ENCODE assay signal across 22 cellular contexts in genomic region chr1:158118713-158119402, GRCh38.
DNase-seq lines count a peak whose midpoint lies in the region; FAIRE-seq and TF ChIP-seq lines count a peak whose summit lies in the region.
"Had no signal": no experiment of that assay in that cellular context is flagged by ENCODE, and none has a peak within 500 bp of the region (broad histone marks: within the 10 kb centered on the region; RNA-seq: fewer than 3 reads in every experiment).

No MANE protein-coding gene starts in this region.

- H3K9me2 ChIP-seq in GM23248 (ENCODE audit: insufficient read depth), result no peaks in the 10 kb centered on the region

- no peaks in the 10 kb centered on the region for H4K20me1 ChIP-seq in GM23248 (ENCODE audit: insufficient read depth)

- H3K9me3 ChIP-seq in GM23248 (ENCODE audit: low read depth) (no peaks in the 10 kb centered on the region), NT2/D1 (ENCODE audit: insufficient read depth, low read length) (no peaks in the 10 kb centered on the region)
- H3K9me3 ChIP-seq: psoas muscle had no signal

- in situ Hi-C loops in GM23248 (cut with MboI), result no loop called here

- no peak overlapping the region for H3K9ac ChIP-seq in GM23248
- peak overlapping the region; percentile 17 for H3K9ac ChIP-seq in NT2/D1 (ENCODE audit: insufficient read length, low read depth)
- no peak overlapping the region for H3K9ac ChIP-seq in rectal smooth muscle tissue (ENCODE audit: low read length)

- H3K27ac ChIP-seq in GM23248 (no peak overlapping the region), rectal smooth muscle tissue (ENCODE audit: low read depth, low read length) (peak overlapping the region; percentile 44)
- H3K27ac ChIP-seq: psoas muscle, RWPE1, skin epidermis had no signal

- WGBS in GM23248 (ENCODE audit: low coverage in 1 of 2, low lambda C conversion rate in 2 of 2, missing lambda C conversion rate in 2 of 2), 2 experiments, result 27 to 46% methylated on average over 7 to 8 of the region's 8 CpGs

- no peak overlapping the region for H3K4me2 ChIP-seq in GM23248 (ENCODE audit: unreplicated experiment)

- H3K27me3 ChIP-seq in GM23248 (replicated peaks; ENCODE audit: insufficient read depth) (no peaks in the 10 kb centered on the region), NT2/D1 (ENCODE audit: insufficient read depth, insufficient read length) (peaks cover 22% of the 10 kb centered on the region), rectal smooth muscle tissue (ENCODE audit: control insufficient read depth, insufficient read depth, low read length) (peaks cover 4% of the 10 kb centered on the region)

- no peaks in the 10 kb centered on the region for H3K36me3 ChIP-seq in GM23248 (ENCODE audit: low read depth)
- H3K36me3 ChIP-seq in NT2/D1 (ENCODE audit: insufficient read depth, insufficient read length, low read length), result no peaks in the 10 kb centered on the region
- H3K36me3 ChIP-seq in rectal smooth muscle tissue (ENCODE audit: control insufficient read depth, insufficient read depth, low read length), result no peaks in the 10 kb centered on the region

- no peaks in the 10 kb centered on the region for H3F3A ChIP-seq in GM23248 (ENCODE audit: insufficient read depth)

- no peak for TF ChIP-seq CTCF in fibroblast of mammary gland (conservative IDR thresholded peaks at IDR 0.05; ENCODE audit: control insufficient read depth, insufficient read depth, low read depth, low read length)

- no peak overlapping the region for H2AFZ ChIP-seq in GM23248

- H3K4me3 ChIP-seq in GM23248 (no peak overlapping the region), NT2/D1 (ENCODE audit: insufficient read length, low read depth) (no peak overlapping the region), fibroblast of mammary gland (ENCODE audit: control insufficient read depth, low read depth, low read length) (no peak overlapping the region), rectal smooth muscle tissue (ENCODE audit: low read length) (no peak overlapping the region)
- H3K4me3 ChIP-seq: psoas muscle had no signal

- H3K79me2 ChIP-seq in GM23248 (ENCODE audit: insufficient read depth), result no peaks in the 10 kb centered on the region

- FAIRE-seq in GM12891 (lab: Jason Lieb, UNC), result no peak
- FAIRE-seq: endothelial cell of umbilical vein, GM12892 had no signal

- H3K4me1 ChIP-seq in GM23248 (ENCODE audit: insufficient read depth) (no peaks in the 10 kb centered on the region), NT2/D1 (ENCODE audit: insufficient read depth, insufficient read length) (peaks cover 21% of the 10 kb centered on the region), rectal smooth muscle tissue (ENCODE audit: control insufficient read depth, insufficient read depth, low read length) (no peaks in the 10 kb centered on the region)
- H3K4me1 ChIP-seq: psoas muscle had no signal

- peak; percentile 51 for DNase-seq in GM23248
- DNase-seq in NT2/D1 (ENCODE audit: low read depth, low spot score), result no peak
- DNase-seq in fibroblast of mammary gland (ENCODE audit: low read depth), result peak; percentile 37
- no peak for DNase-seq in GM12891 (ENCODE audit: insufficient read length, low spot score)
- DNase-seq in COLO829 (ENCODE audit: low spot score), result no peak
- no peak for DNase-seq in MV-4-11 (lab: John Stamatoyannopoulos, UW)
- DNase-seq: activated CD4-positive, alpha-beta memory T cell treated with anti-CD3 and anti-CD28 coated beads, Interleukin-2, amount 10 ng/mL, durations not matched to agents 7 days and 5 days; activated naive CD4-positive, alpha-beta T cell treated with anti-CD3 and anti-CD28 coated beads for 36 hours; amniotic stem cell; CD8-positive, alpha-beta memory T cell; dermis blood vessel endothelial cell; NCI-H1105 treated with DMSO at 0.1 percent for 48 hours; NCI-H2081 treated with DMSO at 0.1 percent for 48 hours; NCI-H446 treated with DMSO at 0.1 percent for 48 hours; psoas muscle; stimulated activated CD4-positive, alpha-beta T cell treated with anti-CD3 and anti-CD28 coated beads, Interleukin-1b, Interleukin-23, amount 100 ng/mL, for 48 hours; T-helper 9 cell had no signal

- TF ChIP-seq POLR2A in GM12891 (IDR thresholded peaks at IDR 0.05; ENCODE audit: low read depth, low read length), result no peak

TF ChIP-seq in GM12891, 5 proteins besides CTCF, POLR2A, EP300 and RAD21:
- TF ChIP-seq POLR2AphosphoS5 (IDR thresholded peaks at IDR 0.05; ENCODE audit: low read depth, low read length), result no peak
- TF ChIP-seq TAF1 (IDR thresholded peaks at IDR 0.05; ENCODE audit: low read depth, low read length), result no peak
- TF ChIP-seq SPI1 (IDR thresholded peaks at IDR 0.05; ENCODE audit: low read depth, low read length), result no peak
- TF ChIP-seq POU2F2 (IDR thresholded peaks at IDR 0.05; ENCODE audit: low read depth, low read length), result no peak
- TF ChIP-seq PAX5 (IDR thresholded peaks at IDR 0.05; ENCODE audit: insufficient read depth, low read length, severe bottlenecking), result no peak

Comparison
In these comparisons a context has a peak if more than half of its experiments do, and no peak if none do; other contexts are left out.
1. DNase-seq: peak in GM23248 (single experiment) and fibroblast of mammary gland (single experiment); none in NT2/D1 (single experiment), GM12891 (single experiment), COLO829 (single experiment) and MV-4-11 (single experiment).